Comparison of ENCODE assay signal across 8 cellular contexts in the genomic region with DNA sequence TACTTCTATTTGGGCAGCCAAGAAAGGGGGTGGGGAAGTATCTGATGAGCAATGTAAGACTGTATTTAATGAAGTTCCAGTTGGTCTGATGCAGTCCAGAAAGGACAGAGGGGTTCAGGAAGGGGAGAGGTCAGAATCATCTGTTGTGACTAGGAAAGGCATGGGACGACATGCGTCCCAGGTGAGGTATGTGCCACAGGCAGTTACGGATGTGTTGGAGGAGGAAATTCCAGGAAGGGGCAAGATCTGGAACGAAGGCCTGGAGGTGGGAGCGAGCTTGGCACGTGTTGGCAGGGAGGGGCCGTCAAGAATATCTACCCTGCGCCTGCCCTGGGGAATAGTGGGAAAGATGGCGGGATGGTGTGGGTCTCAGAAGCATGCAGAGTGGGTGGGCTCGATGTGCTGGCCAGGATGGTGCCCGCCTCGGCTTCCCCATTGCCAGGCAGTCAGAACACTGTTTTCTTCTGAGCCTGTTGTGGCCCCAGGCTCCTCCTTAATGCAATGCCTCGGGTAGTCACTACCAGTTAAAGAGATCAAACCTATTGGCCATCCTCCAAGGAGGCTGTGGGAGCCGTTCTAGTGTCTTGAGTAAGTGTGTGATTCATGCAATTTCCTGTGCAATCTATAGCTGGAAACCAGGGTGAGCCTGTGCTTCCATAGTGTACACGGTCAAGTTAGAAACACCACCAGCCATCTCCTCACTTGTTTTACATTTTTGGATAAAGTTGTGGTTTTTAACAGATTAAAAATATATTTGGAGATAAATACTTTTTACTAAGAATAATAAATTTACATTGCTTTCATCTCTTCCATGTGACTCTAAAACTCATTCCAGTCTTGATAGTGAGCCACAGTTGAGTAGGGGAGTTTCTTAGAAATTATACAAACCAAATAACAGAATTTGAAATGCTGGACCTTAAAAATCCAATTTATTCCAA. TPM values are rescaled to one million over a fixed set of nuclear protein-coding genes. Genes with fewer than 3 reads are reported as not detected.
A peak's percentile ranks its signal among the peaks of the same experiment; 100 is the strongest.
DNase-seq lines count a peak whose midpoint lies in the region; ATAC-seq and TF ChIP-seq lines count a peak whose summit lies in the region.

No MANE protein-coding gene starts in this region.

- ATAC-seq in GM21619 (IDR thresholded peaks at IDR 0.05; ENCODE audit: unreplicated experiment) (no peak), GM18498 (IDR thresholded peaks at IDR 0.05; ENCODE audit: unreplicated experiment) (no peak)

- H3K27me3 ChIP-seq in esophagus muscularis mucosa: no peaks in the 10 kb centered on the region

- TF ChIP-seq EP300 in esophagus muscularis mucosa (IDR thresholded peaks at IDR 0.05): no peak

- H3K4me3 ChIP-seq in esophagus muscularis mucosa: no peak overlapping the region

- peak; percentile 2 for TF ChIP-seq POLR2A in esophagus muscularis mucosa (IDR thresholded peaks at IDR 0.05; ENCODE audit: low read depth)

- 75% methylated on average over 15 of the region's 15 CpGs for WGBS in esophagus muscularis mucosa

- peak overlapping the region; percentile 83 to 88 (median 86) for H3K27ac ChIP-seq in esophagus muscularis mucosa (replicated peaks in 1 of 4)

- TF ChIP-seq CTCF in esophagus muscularis mucosa (IDR thresholded peaks at IDR 0.05): no peak

- intact Hi-C loops in esophagus muscularis mucosa (cut with DNase I): no loop called here

- DNase-seq in GF-D8 (lab: John Stamatoyannopoulos, UW) (peak; percentile 99), RKO (ENCODE audit: low spot score) (peak; percentile 91), esophagus muscularis mucosa (ENCODE audit: extremely low spot score) (peak; percentile 91), putamen (ENCODE audit: low spot score) (peak; percentile 34), T-helper 1 cell (no peak), activated gamma-delta T cell treated with Interleukin-2 at 50 U/mL for 16 hours (no peak)

- no peaks in the 10 kb centered on the region for H3K9me3 ChIP-seq in esophagus muscularis mucosa

- H3K36me3 ChIP-seq in esophagus muscularis mucosa: peaks cover 0 to 9% (median 0%) of the 10 kb centered on the region in 4 donors

- H3K4me1 ChIP-seq in esophagus muscularis mucosa: peaks cover 30 to 71% (median 62%) of the 10 kb centered on the region in 4 donors

RNA-seq across cellular contexts. Expression of a gene that starts 57.6 kb away (rescaled TPM):
- 1 to 10 TPM in 1 of 4 donors, under 1 TPM in 3; 0.26 to 1.0 (median 0.58) TPM for total RNA-seq in esophagus muscularis mucosa

Comparison
In these comparisons a context has a peak if more than half of its experiments do, and no peak if none do; other contexts are left out.
1. DNase-seq: peak in GF-D8 (single experiment), RKO (single experiment), esophagus muscularis mucosa (single experiment) and putamen (single experiment); none in T-helper 1 cell (0 of 5) and activated gamma-delta T cell treated with Interleukin-2 at 50 U/mL for 16 hours (single experiment).